ENCODE assay signal across 7 cellular contexts in the genomic region with DNA sequence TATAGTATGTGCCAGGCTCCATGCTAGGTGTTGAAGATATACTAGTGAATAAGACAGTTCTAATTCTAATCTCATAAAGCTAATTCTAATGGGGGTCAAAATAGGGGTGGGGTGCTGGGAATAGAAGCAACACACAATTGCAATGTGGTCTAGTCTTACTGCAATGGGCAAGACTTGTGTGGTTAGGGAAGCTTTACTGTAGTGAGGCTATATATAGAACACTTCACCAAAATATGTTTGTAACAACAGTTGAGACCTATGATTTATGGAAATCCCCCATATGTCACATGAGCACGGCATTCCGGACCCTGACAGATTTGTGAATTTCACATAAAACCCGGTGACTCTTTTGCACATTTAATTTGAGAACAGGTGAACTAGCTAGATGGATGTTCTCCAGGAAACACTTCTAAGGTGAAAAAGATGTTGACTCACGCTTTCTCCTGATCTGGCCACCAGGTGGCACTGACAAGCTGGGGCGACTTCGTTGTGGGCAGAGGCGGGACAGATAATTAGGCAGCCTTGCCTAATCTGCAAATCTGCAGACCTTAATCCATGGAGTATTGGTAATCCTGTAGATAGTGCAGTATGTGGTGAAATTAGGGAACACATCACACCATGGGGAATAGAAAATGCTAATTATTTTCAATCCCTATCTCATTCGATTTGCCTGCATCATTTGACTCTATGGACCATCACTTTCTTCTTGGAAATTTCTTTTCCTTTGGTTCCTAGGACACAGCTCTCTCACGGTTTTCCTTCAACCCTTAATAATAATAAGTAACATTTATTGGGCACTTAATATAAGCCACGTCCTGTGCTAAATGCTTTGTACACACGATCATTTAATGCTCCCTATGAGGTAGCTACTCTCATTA. TPM values are rescaled to one million over a fixed set of nuclear protein-coding genes. Genes with fewer than 3 reads are reported as not detected.
A peak's percentile ranks its signal among the peaks of the same experiment; 100 is the strongest.
DNase-seq lines count a peak whose midpoint lies in the region; ATAC-seq and TF ChIP-seq lines count a peak whose summit lies in the region.

No MANE protein-coding gene starts in this region.

- TF ChIP-seq CTCF in GM12874 (IDR thresholded peaks at IDR 0.05; ENCODE audit: insufficient read depth, low read depth, low read length) (peak; percentile 85), PC-3 (conservative IDR thresholded peaks at IDR 0.05; ENCODE audit: low read depth, low read length) (peak; percentile 78), fibroblast of pulmonary artery (IDR thresholded peaks at IDR 0.05; ENCODE audit: low read length, missing control alignments) (peak; percentile 93), omental fat pad (IDR thresholded peaks at IDR 0.05) (peak in 2 of 3 donors; percentile 83 to 89), thyroid gland (IDR thresholded peaks at IDR 0.05) (peak; percentile 71 to 89 (median 78))

- H3K4me2 ChIP-seq in PC-3 (ENCODE audit: low read length) = no peak overlapping the region

- H3K79me2 ChIP-seq in PC-3 (ENCODE audit: low read length) = no peaks in the 10 kb centered on the region

- H3K4me3 Mint-ChIP-seq in activated T-cell treated with anti-CD3 and anti-CD28 coated beads, Interleukin-2, amount 50 U/mL, for 24 hours = no peak overlapping the region

- H3K27me3 ChIP-seq in PC-3 (ENCODE audit: low read length) (no peaks in the 10 kb centered on the region), thyroid gland (no peaks in the 10 kb centered on the region)

- 22 to 24% methylated on average over 11 of the region's 11 CpGs for WGBS in thyroid gland, 2 donors

- H3K9me3 Mint-ChIP-seq in activated T-cell treated with anti-CD3 and anti-CD28 coated beads, Interleukin-2, amount 50 U/mL, for 24 hours = no peaks in the 10 kb centered on the region

- H3K27ac ChIP-seq in PC-3 (ENCODE audit: low read length) (no peak overlapping the region), thyroid gland (no peak overlapping the region)

- H2AFZ ChIP-seq in PC-3 (ENCODE audit: low read length) = no peak overlapping the region

- H3K36me3 ChIP-seq in PC-3 (ENCODE audit: low read depth, low read length) (peaks cover 2% of the 10 kb centered on the region; the same call in 1 of the 2 replicates), thyroid gland (peaks cover 0 to 2% of the 10 kb centered on the region in 2 donors)

- no TSS peak for BruUV-seq in PC-3 (replicated peaks; lab: Mats Ljungman, UMichigan)

- no peak overlapping the region for H3K4me3 ChIP-seq in PC-3 (ENCODE audit: low read length)
- no peak overlapping the region for H3K4me3 ChIP-seq in fibroblast of pulmonary artery (replicated peaks; ENCODE audit: low read depth, low read length)
- no peak overlapping the region for H3K4me3 ChIP-seq in thyroid gland (replicated peaks in 1 of 3)

- peaks cover 33% of the 10 kb centered on the region for H3K27me3 Mint-ChIP-seq in activated T-cell treated with anti-CD3 and anti-CD28 coated beads, Interleukin-2, amount 50 U/mL, for 24 hours

- H3K27ac Mint-ChIP-seq in activated T-cell treated with anti-CD3 and anti-CD28 coated beads, Interleukin-2, amount 50 U/mL, for 24 hours = no peak overlapping the region

- CTCF ChIA-PET in PC-3 (lab: Charles Lee) = interaction anchor here (0.7 to 1.8 kb wide), 6 partner anchors 15 to 166 kb away, joined by 3 to 8 read pairs (median 4); no protein-coding TSS in a partner anchor

- ATAC-seq in PC-3 = peak; percentile 16; the same call in 1 of the 2 replicates
- no peak for ATAC-seq in omental fat pad (ENCODE audit: low FRiP score)

- no peak overlapping the region for H3K9ac ChIP-seq in PC-3 (ENCODE audit: low read length)

- H3K4me1 Mint-ChIP-seq in activated T-cell treated with anti-CD3 and anti-CD28 coated beads, Interleukin-2, amount 50 U/mL, for 24 hours (ENCODE audit: low read depth) = peaks cover 27% of the 10 kb centered on the region

- intact Hi-C loops in PC-3 (cut with micrococcal nuclease) (loop anchor here (2.0 to 5.0 kb wide), 2 partner anchors 42 to 66 kb away; no protein-coding TSS in a partner anchor), thyroid gland (cut with DNase I) (loop anchor here (5.0 kb wide), 2 partner anchors 67 to 732 kb away; no protein-coding TSS in a partner anchor)

- H3K4me1 ChIP-seq in PC-3 (ENCODE audit: insufficient read depth, low read length) = peaks cover 29% of the 10 kb centered on the region
- H3K4me1 ChIP-seq in thyroid gland = peaks cover 0 to 6% of the 10 kb centered on the region in 2 donors

- TF ChIP-seq POLR2A in thyroid gland (IDR thresholded peaks at IDR 0.05) = no peak

- POLR2A ChIA-PET in PC-3 (lab: Charles Lee; ENCODE audit: unreplicated experiment) = interaction anchor here (0.6 kb wide), 2 partner anchors 33 to 905 kb away, joined by 3 to 7 read pairs; no protein-coding TSS in a partner anchor

- no peaks in the 10 kb centered on the region for H3K9me2 ChIP-seq in PC-3 (replicated peaks; ENCODE audit: low read length)

- no peaks in the 10 kb centered on the region for H3K9me3 ChIP-seq in PC-3 (ENCODE audit: low read length)
- no peaks in the 10 kb centered on the region for H3K9me3 ChIP-seq in thyroid gland

- no peaks in the 10 kb centered on the region for H3F3A ChIP-seq in PC-3 (ENCODE audit: low read length, unreplicated experiment)

- H4K20me1 ChIP-seq in PC-3 (ENCODE audit: low read length) = no peaks in the 10 kb centered on the region

- DNase-seq in HT1080 (ENCODE audit: low read depth) (peak; percentile 39), PC-3 (peak; percentile 82), fibroblast of pulmonary artery (ENCODE audit: low read depth) (peak; percentile 56), omental fat pad (ENCODE audit: low spot score) (peak; percentile 62), thyroid gland (peak; percentile 72 to 85)
- peak; percentile 83 for DNase-seq in activated T-cell treated with anti-CD3 and anti-CD28 coated beads, Interleukin-2, amount 50 U/mL, for 24 hours

- peaks cover 19% of the 10 kb centered on the region for H3K36me3 Mint-ChIP-seq in activated T-cell treated with anti-CD3 and anti-CD28 coated beads, Interleukin-2, amount 50 U/mL, for 24 hours (ENCODE audit: low read depth)

RNA-seq across cellular contexts. Expression of gene KIAA0040, which starts 37.7 kb away (rescaled TPM):
- not detected in 2 replicates for total RNA-seq in HT1080 (2014; rRNA removed; shearing (Covaris generic))
- polyA plus RNA-seq in HT1080 (2015; cell fraction: cytosol; rRNA removed) = 0.09 and 0.21 TPM in 2 replicates
- 0.17 and 0.35 TPM in 2 replicates for polyA plus RNA-seq in HT1080 (2015; cell fraction: nucleus; rRNA removed)
- total RNA-seq in PC-3 (2014; rRNA removed) (17.8 and 19.4 TPM in 2 replicates), omental fat pad (100 to 1,000 TPM in 2 of 4 donors, 10 to 100 TPM in 2; 83.4 to 172 (median 113) TPM), thyroid gland (10 to 100 TPM; 15.5 to 28.4 (median 16.8) TPM)

Comparison
In these comparisons a context has a peak if more than half of its experiments do, and no peak if none do; other contexts are left out.
1. RNA of gene KIAA0040, which starts 37.7 kb away (total RNA-seq): 83.4 to 172 TPM in omental fat pad, 17.8 to 19.4 TPM in PC-3 and 15.5 to 28.4 TPM in thyroid gland; not detected in HT1080; every median in the first group is over 10 times any median in the second.
2. Peak in every context shown above with its lines, with median percentiles within 50 percentile points of each other: CTCF ChIP-seq and DNase-seq.